In the genomic region with DNA sequence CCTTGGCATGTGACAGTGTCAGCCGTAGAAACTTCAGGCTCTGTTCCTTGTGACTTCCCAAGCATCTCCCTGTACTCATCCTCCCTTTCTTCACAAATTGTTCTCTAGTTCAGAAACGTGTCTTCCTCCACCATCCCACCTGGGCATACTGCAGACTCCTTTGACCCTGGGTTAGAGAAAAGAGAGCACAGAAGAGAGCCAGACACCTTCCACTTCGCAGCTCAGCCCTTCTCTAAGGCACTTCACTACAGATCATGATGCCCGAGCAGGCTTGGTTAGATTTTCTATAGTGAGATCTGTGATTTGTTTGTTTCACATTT, we compare ENCODE assay signal across 11 cellular contexts.
A peak's percentile ranks its signal among the peaks of the same experiment; 100 is the strongest.
DNase-seq lines count a peak whose midpoint lies in the region; ATAC-seq and TF ChIP-seq lines count a peak whose summit lies in the region.
"Had no signal": no experiment of that assay in that cellular context is flagged by ENCODE, and none has a peak within 500 bp of the region (broad histone marks: within the 10 kb centered on the region; RNA-seq: fewer than 3 reads in every experiment).

No MANE protein-coding gene starts in this region.

- no peaks in the 10 kb centered on the region for H3K36me3 ChIP-seq in fibroblast of lung (ENCODE audit: control insufficient read depth, insufficient read depth, low read length)
- H3K36me3 ChIP-seq: gastrocnemius medialis had no signal

- no peak overlapping the region for H3K4me3 Mint-ChIP-seq in activated T-helper 2 cell treated with anti-CD3 and anti-CD28 coated beads, Interferon-gamma antibody, Interleukin-2, Interleukin-4, amounts not matched to agents 10 μg/mL and 5 μg/mL and 100 μg/mL, durations not matched to agents 14 hours and 24 hours and 36 hours (ENCODE audit: low read depth)

- no peak overlapping the region for H3K27ac Mint-ChIP-seq in activated T-helper 2 cell treated with anti-CD3 and anti-CD28 coated beads, Interferon-gamma antibody, Interleukin-2, Interleukin-4, amounts not matched to agents 10 μg/mL and 5 μg/mL and 100 μg/mL, durations not matched to agents 14 hours and 24 hours and 36 hours

- H3K4me1 Mint-ChIP-seq in activated T-helper 2 cell treated with anti-CD3 and anti-CD28 coated beads, Interferon-gamma antibody, Interleukin-2, Interleukin-4, amounts not matched to agents 10 μg/mL and 5 μg/mL and 100 μg/mL, durations not matched to agents 14 hours and 24 hours and 36 hours (ENCODE audit: low read depth): peaks cover 12% of the 10 kb centered on the region

- ATAC-seq in GM18502 (IDR thresholded peaks at IDR 0.05; ENCODE audit: poor library complexity, unreplicated experiment) (peak; percentile 26), GM21390 (IDR thresholded peaks at IDR 0.05; ENCODE audit: unreplicated experiment) (peak; percentile 17), HG03175 (IDR thresholded peaks at IDR 0.05; ENCODE audit: unreplicated experiment) (peak; percentile 24)

- no peak for TF ChIP-seq CTCF in fibroblast of lung (conservative IDR thresholded peaks at IDR 0.05 in 1 of 2, IDR thresholded peaks at IDR 0.05 in 1 of 2; ENCODE audit: low read depth in 1 of 2, low read length in 2 of 2)

- no peaks in the 10 kb centered on the region for H4K20me1 ChIP-seq in fibroblast of lung (ENCODE audit: control insufficient read depth, extremely low read depth, insufficient read depth, low read length)

- H3K4me1 ChIP-seq in fibroblast of lung (ENCODE audit: control insufficient read depth, extremely low read depth, insufficient read depth, low read length): no peaks in the 10 kb centered on the region
- H3K4me1 ChIP-seq: Caco-2, testis had no signal

- no peak overlapping the region for H3K9ac ChIP-seq in fibroblast of lung (ENCODE audit: insufficient read depth, low read length)

- H2AFZ ChIP-seq in fibroblast of lung (ENCODE audit: low read length): peak overlapping the region; percentile 57

- intact Hi-C loops in activated T-helper 2 cell treated with anti-CD3 and anti-CD28 coated beads, Interferon-gamma antibody, Interleukin-2, Interleukin-4, amounts not matched to agents 10 μg/mL and 5 μg/mL and 100 μg/mL, durations not matched to agents 14 hours and 24 hours and 36 hours (cut with micrococcal nuclease): no loop called here

- H3K27me3 ChIP-seq in fibroblast of lung (ENCODE audit: control insufficient read depth, insufficient read depth, low read length): peaks cover 2% of the 10 kb centered on the region
- H3K27me3 ChIP-seq: gastrocnemius medialis, testis had no signal

- no peaks in the 10 kb centered on the region for H3K9me3 ChIP-seq in fibroblast of lung (ENCODE audit: control insufficient read depth, insufficient read depth, low read depth, low read length)
- H3K9me3 ChIP-seq: Caco-2, gastrocnemius medialis, testis had no signal

- no peak overlapping the region for H3K4me3 ChIP-seq in fibroblast of lung (replicated peaks in 1 of 4; ENCODE audit: control extremely low read depth in 1 of 4, insufficient read depth in 1 of 4, low read depth in 3 of 4, low read length in 4 of 4)
- H3K4me3 ChIP-seq: gastrocnemius medialis, testis had no signal

- H3K27ac ChIP-seq in fibroblast of lung (ENCODE audit: insufficient read depth, low read length): no peak overlapping the region
- H3K27ac ChIP-seq: gastrocnemius medialis, testis had no signal

- no peaks in the 10 kb centered on the region for H3K36me3 Mint-ChIP-seq in activated T-helper 2 cell treated with anti-CD3 and anti-CD28 coated beads, Interferon-gamma antibody, Interleukin-2, Interleukin-4, amounts not matched to agents 10 μg/mL and 5 μg/mL and 100 μg/mL, durations not matched to agents 14 hours and 24 hours and 36 hours (ENCODE audit: low read depth)

- H3K27me3 Mint-ChIP-seq in activated T-helper 2 cell treated with anti-CD3 and anti-CD28 coated beads, Interferon-gamma antibody, Interleukin-2, Interleukin-4, amounts not matched to agents 10 μg/mL and 5 μg/mL and 100 μg/mL, durations not matched to agents 14 hours and 24 hours and 36 hours (ENCODE audit: low read depth): peaks cover 5% of the 10 kb centered on the region

- no peaks in the 10 kb centered on the region for H3K9me3 Mint-ChIP-seq in activated T-helper 2 cell treated with anti-CD3 and anti-CD28 coated beads, Interferon-gamma antibody, Interleukin-2, Interleukin-4, amounts not matched to agents 10 μg/mL and 5 μg/mL and 100 μg/mL, durations not matched to agents 14 hours and 24 hours and 36 hours

- H3K79me2 ChIP-seq in fibroblast of lung (ENCODE audit: control insufficient read depth, insufficient read depth, low read length): no peaks in the 10 kb centered on the region

- DNase-seq in fibroblast of lung (ENCODE audit: low read depth in 2 of 2) (no peak), SIG-M5 treated with dmso at 0.1 percent for 504 hours (lab: John Stamatoyannopoulos, UW; ENCODE audit: unreplicated experiment) (no peak), SIG-M5 (lab: John Stamatoyannopoulos, UW) (no peak), EL (no peak)
- no peak for DNase-seq in activated T-helper 2 cell treated with anti-CD3 and anti-CD28 coated beads, Interferon-gamma antibody, Interleukin-2, Interleukin-4, amounts not matched to agents 10 μg/mL and 5 μg/mL and 100 μg/mL, durations not matched to agents 14 hours and 24 hours and 36 hours (ENCODE audit: low spot score)

- H3K4me2 ChIP-seq in fibroblast of lung (ENCODE audit: extremely low read depth, insufficient read depth, low read length): peak overlapping the region; percentile 35
